25 cellular contexts compared by ENCODE assay signal in the genomic region with DNA sequence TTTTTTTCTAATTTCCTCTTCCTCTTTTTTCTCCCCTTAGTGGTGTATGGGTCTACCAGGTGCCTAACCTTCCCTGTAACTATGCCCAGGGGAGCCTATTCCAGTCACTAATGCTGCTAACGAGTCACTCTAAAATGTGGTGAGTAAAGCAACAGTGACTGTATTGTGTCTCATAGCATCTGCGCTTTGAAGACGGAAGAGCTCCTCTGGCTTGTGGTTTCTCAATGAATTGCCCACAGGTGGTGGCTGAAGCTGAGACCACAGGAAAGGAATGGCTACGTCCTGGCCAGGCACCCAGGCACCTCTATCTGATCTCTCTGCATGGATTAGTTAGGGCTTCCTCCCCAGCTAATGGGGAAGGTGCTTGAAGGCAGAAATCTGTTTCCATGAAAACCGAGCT.
DNase-seq lines count a peak whose midpoint lies in the region; ATAC-seq, FAIRE-seq and TF ChIP-seq lines count a peak whose summit lies in the region.
"Had no signal": no experiment of that assay in that cellular context is flagged by ENCODE, and none has a peak within 500 bp of the region (broad histone marks: within the 10 kb centered on the region; RNA-seq: fewer than 3 reads in every experiment).

No MANE protein-coding gene starts in this region.

- no peaks in the 10 kb centered on the region for H3K4me1 Mint-ChIP-seq in MCF 10A (ENCODE audit: insufficient read depth, unreplicated experiment)
- H3K4me1 Mint-ChIP-seq: stimulated activated effector memory CD8-positive, alpha-beta T cell treated with anti-CD3 and anti-CD28 coated beads, Interleukin-12 subunit alpha, Interleukin-12 subunit beta, amount 100 ng/mL, for 72 hours had no signal

- no peaks in the 10 kb centered on the region for H3K27me3 ChIP-seq in breast epithelium
- H3K27me3 ChIP-seq: BE2C, ovary, suprapubic skin had no signal

- ATAC-seq in GM21423 (IDR thresholded peaks at IDR 0.05; ENCODE audit: unreplicated experiment), result no peak
- ATAC-seq: activated CD8-positive, alpha-beta T cell treated with anti-CD3 and anti-CD28 coated beads, Interleukin-2, amount 10 ng/mL, durations not matched to agents 7 days and 5 days; left ventricle myocardium superior; mucosa of descending colon; stimulated activated effector memory CD8-positive, alpha-beta T cell treated with anti-CD3 and anti-CD28 coated beads, Interleukin-12 subunit alpha, Interleukin-12 subunit beta, amount 100 ng/mL, for 72 hours had no signal

- H3K27ac ChIP-seq in breast epithelium (no peak overlapping the region), coronary artery (no peak overlapping the region)
- H3K27ac ChIP-seq: ovary, suprapubic skin had no signal

- FAIRE-seq in RCC 7860 (lab: Jason Lieb, UNC), result no peak
- FAIRE-seq: TTC549 had no signal

- no peak overlapping the region for H3K4me3 ChIP-seq in breast epithelium
- no peak overlapping the region for H3K4me3 ChIP-seq in epithelial cell of esophagus (ENCODE audit: low read length)
- no peak overlapping the region for H3K4me3 ChIP-seq in coronary artery
- H3K4me3 ChIP-seq: mucosa of descending colon, ovary, suprapubic skin had no signal

- peak; percentile 15 for DNase-seq in MCF 10A (ENCODE audit: unreplicated experiment)
- DNase-seq in breast epithelium (ENCODE audit: low spot score in 2 of 2), result no peak
- DNase-seq in RCC 7860 (ENCODE audit: low spot score), result peak; percentile 5
- peak; percentile 57 for DNase-seq in epithelial cell of esophagus (ENCODE audit: low read depth)
- DNase-seq in NOMO-1 treated with dmso at 0.1 percent for 144 hours (lab: John Stamatoyannopoulos, UW; ENCODE audit: unreplicated experiment), result no peak
- no peak for DNase-seq in NCI-H69 (lab: John Stamatoyannopoulos, UW)
- no peak for DNase-seq in coronary artery (ENCODE audit: low spot score)
- DNase-seq: activated CD8-positive, alpha-beta T cell treated with anti-CD3 and anti-CD28 coated beads, Interleukin-2, amount 10 ng/mL, durations not matched to agents 7 days and 5 days; activated gamma-delta T cell; activated T-cell treated with anti-CD3 and anti-CD28 coated beads, Interleukin-2, amount 50 U/mL, for 1 hour; BE2C; cerebellar nuclear complex; DMS53; KG1; left ventricle myocardium superior; mucosa of descending colon; NCI-H2227 treated with DMSO at 0.1 percent for 48 hours; NCI-H82; nephron progenitor cell; ovary; SHP77 treated with DMSO at 0.1 percent for 48 hours had no signal

- no peaks in the 10 kb centered on the region for H3K4me1 ChIP-seq in breast epithelium
- H3K4me1 ChIP-seq: BE2C, suprapubic skin had no signal

- H3K36me3 ChIP-seq in breast epithelium, result no peaks in the 10 kb centered on the region
- H3K36me3 ChIP-seq: BE2C, ovary, suprapubic skin had no signal

- no peak for TF ChIP-seq CTCF in MCF 10A (IDR thresholded peaks at IDR 0.05; ENCODE audit: unreplicated experiment)
- no peak for TF ChIP-seq CTCF in breast epithelium (IDR thresholded peaks at IDR 0.05)
- TF ChIP-seq CTCF in epithelial cell of esophagus (IDR thresholded peaks at IDR 0.05; ENCODE audit: insufficient read depth, low read depth, low read length, missing control alignments), result no peak
- TF ChIP-seq CTCF in coronary artery (IDR thresholded peaks at IDR 0.05), result no peak

- no peaks in the 10 kb centered on the region for H3K9me3 ChIP-seq in breast epithelium
- H3K9me3 ChIP-seq: BE2C, mucosa of descending colon, ovary, suprapubic skin had no signal

- no peak for TF ChIP-seq POLR2A in breast epithelium (IDR thresholded peaks at IDR 0.05)

- no TSS peak for BruUV-seq in MCF 10A (replicated peaks; lab: Mats Ljungman, UMichigan)

- intact Hi-C loops in MCF 10A (cut with micrococcal nuclease), result no loop called here
- intact Hi-C loops in breast epithelium (cut with DNase I; ENCODE audit: low total_unique reads), result no loop called here

- CTCF ChIA-PET in MCF 10A (lab: Yijun Ruan, JAX), result interaction anchor here (0.7 to 1.1 kb wide), 3 partner anchors 10 to 235 kb away, joined by 3 read pairs; no protein-coding TSS in a partner anchor

- H3K36me3 Mint-ChIP-seq in MCF 10A (ENCODE audit: insufficient read depth, unreplicated experiment), result no peaks in the 10 kb centered on the region
- H3K36me3 Mint-ChIP-seq: stimulated activated effector memory CD8-positive, alpha-beta T cell treated with anti-CD3 and anti-CD28 coated beads, Interleukin-12 subunit alpha, Interleukin-12 subunit beta, amount 100 ng/mL, for 72 hours had no signal

- POLR2A ChIA-PET in MCF 10A (lab: Yijun Ruan, JAX), result no interaction called here

- no peak overlapping the region for H3K4me3 Mint-ChIP-seq in MCF 10A (ENCODE audit: unreplicated experiment)
- H3K4me3 Mint-ChIP-seq: activated CD8-positive, alpha-beta T cell treated with anti-CD3 and anti-CD28 coated beads, Interleukin-2, amount 10 ng/mL, durations not matched to agents 7 days and 5 days; nephron progenitor cell; stimulated activated effector memory CD8-positive, alpha-beta T cell treated with anti-CD3 and anti-CD28 coated beads, Interleukin-12 subunit alpha, Interleukin-12 subunit beta, amount 100 ng/mL, for 72 hours had no signal

- no peak overlapping the region for H3K27ac Mint-ChIP-seq in MCF 10A (ENCODE audit: low read depth, unreplicated experiment)
- H3K27ac Mint-ChIP-seq: activated CD8-positive, alpha-beta T cell treated with anti-CD3 and anti-CD28 coated beads, Interleukin-2, amount 10 ng/mL, durations not matched to agents 7 days and 5 days; nephron progenitor cell; stimulated activated effector memory CD8-positive, alpha-beta T cell treated with anti-CD3 and anti-CD28 coated beads, Interleukin-12 subunit alpha, Interleukin-12 subunit beta, amount 100 ng/mL, for 72 hours had no signal

- H3K9me3 Mint-ChIP-seq in MCF 10A (ENCODE audit: unreplicated experiment), result no peaks in the 10 kb centered on the region
- H3K9me3 Mint-ChIP-seq: nephron progenitor cell had no signal

- no peaks in the 10 kb centered on the region for H3K27me3 Mint-ChIP-seq in MCF 10A (ENCODE audit: insufficient read depth, unreplicated experiment)

Comparison
In these comparisons a context has a peak if more than half of its experiments do, and no peak if none do; other contexts are left out.
1. DNase-seq: peak in MCF 10A (single experiment), RCC 7860 (single experiment) and epithelial cell of esophagus (single experiment); none in breast epithelium (0 of 2), NOMO-1 treated with dmso at 0.1 percent for 144 hours (single experiment), NCI-H69 (single experiment) and coronary artery (single experiment).